ENCODE assay signal across 26 cellular contexts in the genomic region with DNA sequence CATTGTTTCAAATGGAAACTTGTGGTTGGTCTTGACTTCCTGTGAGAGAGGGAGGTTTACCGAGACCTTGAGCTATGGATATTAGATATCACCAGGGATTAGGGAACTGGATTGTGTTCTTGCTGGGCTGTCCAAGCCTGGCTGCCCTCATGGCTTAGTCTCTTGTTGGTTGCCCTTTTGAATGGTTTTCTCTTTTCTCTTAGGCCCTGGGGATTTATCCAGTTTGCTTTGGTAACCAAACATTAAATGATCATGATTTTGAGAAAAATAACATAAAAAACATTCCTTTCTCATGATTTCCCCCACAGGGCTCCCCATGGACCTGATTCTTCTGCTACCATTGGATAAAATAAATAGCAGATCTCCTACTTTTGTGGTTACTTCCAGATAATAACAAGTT.
"Had no signal": no experiment of that assay in that cellular context is flagged by ENCODE, and none has a peak within 500 bp of the region (broad histone marks: within the 10 kb centered on the region; RNA-seq: fewer than 3 reads in every experiment).

No MANE protein-coding gene starts in this region.

- DNase-seq: activated CD4-positive, alpha-beta memory T cell treated with anti-CD3 and anti-CD28 coated beads, Interleukin-2, amount 10 ng/mL, durations not matched to agents 7 days and 5 days; activated CD4-positive, alpha-beta T cell treated with anti-CD3 and anti-CD28 coated beads for 36 hours; activated CD4-positive, alpha-beta T cell treated with anti-CD3 and anti-CD28 coated beads, Interleukin-2, amount 50 U/mL, for 1 hour; activated gamma-delta T cell treated with Interleukin-2 at 50 U/mL for 16 hours; activated naive CD4-positive, alpha-beta T cell treated with anti-CD3 and anti-CD28 coated beads, Interleukin-2, amount 10 ng/mL, durations not matched to agents 7 days and 5 days; activated naive CD8-positive, alpha-beta T cell treated with anti-CD3 and anti-CD28 coated beads for 36 hours; activated T-cell treated with anti-CD3 and anti-CD28 coated beads for 4 hours; activated T-cell treated with anti-CD3 and anti-CD28 coated beads, Interleukin-2, amount 50 U/mL, for 48 hours; caudate nucleus; Kasumi-1; KBM-7; NCI-H1048; NCI-H1417; NCI-H1930; NCI-H2171 treated with DMSO at 0.1 percent for 48 hours; NCI-H226; NCI-H526; NCI-H82; NK-92 treated with Interleukin-12 subunit alpha and Interleukin-12 subunit beta, amount 100 ng/mL, for 24 hours; PC-3; SHP77 treated with DMSO at 0.1 percent for 48 hours; T-helper 9 cell; WERI-Rb-1 had no signal

- H3K9me3 ChIP-seq: breast epithelium had no signal

- H3K4me3 Mint-ChIP-seq: activated CD4-positive, alpha-beta memory T cell treated with anti-CD3 and anti-CD28 coated beads, Interleukin-2, amount 10 ng/mL, durations not matched to agents 7 days and 5 days; activated CD4-positive, alpha-beta T cell treated with anti-CD3 and anti-CD28 coated beads for 36 hours; activated naive CD4-positive, alpha-beta T cell treated with anti-CD3 and anti-CD28 coated beads, Interleukin-2, amount 10 ng/mL, durations not matched to agents 7 days and 5 days; activated naive CD8-positive, alpha-beta T cell treated with anti-CD3 and anti-CD28 coated beads for 36 hours; activated T-helper 17 cell treated with anti-CD3 and anti-CD28 coated beads, Interleukin-2, amount 50 U/mL, for 72 hours; T-helper 1 cell treated with Interleukin-12 subunit alpha and Interleukin-12 subunit beta and Interleukin-4 antibody, amounts not matched to agents 30 μg/mL and 1 μg/mL, for 36 hours had no signal

- H3K27ac Mint-ChIP-seq: activated CD4-positive, alpha-beta memory T cell treated with anti-CD3 and anti-CD28 coated beads, Interleukin-2, amount 10 ng/mL, durations not matched to agents 7 days and 5 days; activated CD4-positive, alpha-beta T cell treated with anti-CD3 and anti-CD28 coated beads for 36 hours; activated naive CD4-positive, alpha-beta T cell treated with anti-CD3 and anti-CD28 coated beads, Interleukin-2, amount 10 ng/mL, durations not matched to agents 7 days and 5 days; activated naive CD8-positive, alpha-beta T cell treated with anti-CD3 and anti-CD28 coated beads for 36 hours; activated T-helper 17 cell treated with anti-CD3 and anti-CD28 coated beads, Interleukin-2, amount 50 U/mL, for 72 hours; T-helper 1 cell treated with Interleukin-12 subunit alpha and Interleukin-12 subunit beta and Interleukin-4 antibody, amounts not matched to agents 30 μg/mL and 1 μg/mL, for 36 hours had no signal

- H3K27me3 Mint-ChIP-seq: activated CD4-positive, alpha-beta memory T cell treated with anti-CD3 and anti-CD28 coated beads, Interleukin-2, amount 10 ng/mL, durations not matched to agents 7 days and 5 days; activated CD4-positive, alpha-beta T cell treated with anti-CD3 and anti-CD28 coated beads for 36 hours; activated naive CD4-positive, alpha-beta T cell treated with anti-CD3 and anti-CD28 coated beads, Interleukin-2, amount 10 ng/mL, durations not matched to agents 7 days and 5 days; activated naive CD8-positive, alpha-beta T cell treated with anti-CD3 and anti-CD28 coated beads for 36 hours; activated T-helper 17 cell treated with anti-CD3 and anti-CD28 coated beads, Interleukin-2, amount 50 U/mL, for 72 hours had no signal

- H3K36me3 Mint-ChIP-seq: activated naive CD4-positive, alpha-beta T cell treated with anti-CD3 and anti-CD28 coated beads, Interleukin-2, amount 10 ng/mL, durations not matched to agents 7 days and 5 days; activated naive CD8-positive, alpha-beta T cell treated with anti-CD3 and anti-CD28 coated beads for 36 hours had no signal

- H3K4me1 ChIP-seq: breast epithelium had no signal

- H3K27ac ChIP-seq: breast epithelium, WERI-Rb-1 had no signal

- H3K4me3 ChIP-seq: breast epithelium had no signal

- H3K9me3 Mint-ChIP-seq: activated naive CD4-positive, alpha-beta T cell treated with anti-CD3 and anti-CD28 coated beads, Interleukin-2, amount 10 ng/mL, durations not matched to agents 7 days and 5 days; activated naive CD8-positive, alpha-beta T cell treated with anti-CD3 and anti-CD28 coated beads for 36 hours; T-helper 1 cell treated with Interleukin-12 subunit alpha and Interleukin-12 subunit beta and Interleukin-4 antibody, amounts not matched to agents 30 μg/mL and 1 μg/mL, for 36 hours had no signal

- H3K4me1 Mint-ChIP-seq: activated CD4-positive, alpha-beta memory T cell treated with anti-CD3 and anti-CD28 coated beads, Interleukin-2, amount 10 ng/mL, durations not matched to agents 7 days and 5 days; activated CD4-positive, alpha-beta T cell treated with anti-CD3 and anti-CD28 coated beads for 36 hours; activated naive CD4-positive, alpha-beta T cell treated with anti-CD3 and anti-CD28 coated beads, Interleukin-2, amount 10 ng/mL, durations not matched to agents 7 days and 5 days; activated naive CD8-positive, alpha-beta T cell treated with anti-CD3 and anti-CD28 coated beads for 36 hours; activated T-helper 17 cell treated with anti-CD3 and anti-CD28 coated beads, Interleukin-2, amount 50 U/mL, for 72 hours had no signal

- ATAC-seq: activated CD4-positive, alpha-beta T cell treated with anti-CD3 and anti-CD28 coated beads for 36 hours; activated T-helper 17 cell treated with anti-CD3 and anti-CD28 coated beads, Interleukin-2, amount 50 U/mL, for 72 hours; PC-3 had no signal

- H3K27me3 ChIP-seq: breast epithelium had no signal

- H3K36me3 ChIP-seq: breast epithelium, WERI-Rb-1 had no signal
